Comparison of ENCODE assay signal across 1 cellular context in genomic region chr2:28693223-28693622, GRCh38.
TF ChIP-seq lines count a peak whose summit lies in the region.

No MANE protein-coding gene starts in this region.

TF ChIP-seq in HepG2, 621 proteins besides CTCF, POLR2A, EP300 and RAD21 (continued from another document):
- TF ChIP-seq, protein P1, sequence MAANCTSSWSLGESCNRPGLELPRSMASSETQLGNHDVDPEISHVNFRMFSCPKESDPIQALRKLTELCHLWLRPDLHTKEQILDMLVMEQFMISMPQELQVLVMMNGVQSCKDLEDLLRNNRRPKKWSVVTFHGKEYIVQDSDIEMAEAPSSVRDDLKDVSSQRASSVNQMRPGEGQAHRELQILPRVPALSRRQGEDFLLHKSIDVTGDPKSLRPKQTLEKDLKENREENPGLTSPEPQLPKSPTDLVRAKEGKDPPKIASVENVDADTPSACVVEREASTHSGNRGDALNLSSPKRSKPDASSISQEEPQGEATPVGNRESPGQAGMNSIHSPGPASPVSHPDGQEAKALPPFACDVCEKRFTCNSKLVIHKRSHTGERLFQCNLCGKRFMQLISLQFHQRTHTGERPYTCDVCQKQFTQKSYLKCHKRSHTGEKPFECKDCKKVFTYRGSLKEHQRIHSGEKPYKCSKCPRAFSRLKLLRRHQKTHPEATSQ (CRISPR knock-in tag; IDR thresholded peaks at IDR 0.05; ENCODE audit: borderline replicate concordance): no peak
- no peak for TF ChIP-seq ZSCAN30 (CRISPR knock-in tag; IDR thresholded peaks at IDR 0.05)
- TF ChIP-seq, protein P2, sequence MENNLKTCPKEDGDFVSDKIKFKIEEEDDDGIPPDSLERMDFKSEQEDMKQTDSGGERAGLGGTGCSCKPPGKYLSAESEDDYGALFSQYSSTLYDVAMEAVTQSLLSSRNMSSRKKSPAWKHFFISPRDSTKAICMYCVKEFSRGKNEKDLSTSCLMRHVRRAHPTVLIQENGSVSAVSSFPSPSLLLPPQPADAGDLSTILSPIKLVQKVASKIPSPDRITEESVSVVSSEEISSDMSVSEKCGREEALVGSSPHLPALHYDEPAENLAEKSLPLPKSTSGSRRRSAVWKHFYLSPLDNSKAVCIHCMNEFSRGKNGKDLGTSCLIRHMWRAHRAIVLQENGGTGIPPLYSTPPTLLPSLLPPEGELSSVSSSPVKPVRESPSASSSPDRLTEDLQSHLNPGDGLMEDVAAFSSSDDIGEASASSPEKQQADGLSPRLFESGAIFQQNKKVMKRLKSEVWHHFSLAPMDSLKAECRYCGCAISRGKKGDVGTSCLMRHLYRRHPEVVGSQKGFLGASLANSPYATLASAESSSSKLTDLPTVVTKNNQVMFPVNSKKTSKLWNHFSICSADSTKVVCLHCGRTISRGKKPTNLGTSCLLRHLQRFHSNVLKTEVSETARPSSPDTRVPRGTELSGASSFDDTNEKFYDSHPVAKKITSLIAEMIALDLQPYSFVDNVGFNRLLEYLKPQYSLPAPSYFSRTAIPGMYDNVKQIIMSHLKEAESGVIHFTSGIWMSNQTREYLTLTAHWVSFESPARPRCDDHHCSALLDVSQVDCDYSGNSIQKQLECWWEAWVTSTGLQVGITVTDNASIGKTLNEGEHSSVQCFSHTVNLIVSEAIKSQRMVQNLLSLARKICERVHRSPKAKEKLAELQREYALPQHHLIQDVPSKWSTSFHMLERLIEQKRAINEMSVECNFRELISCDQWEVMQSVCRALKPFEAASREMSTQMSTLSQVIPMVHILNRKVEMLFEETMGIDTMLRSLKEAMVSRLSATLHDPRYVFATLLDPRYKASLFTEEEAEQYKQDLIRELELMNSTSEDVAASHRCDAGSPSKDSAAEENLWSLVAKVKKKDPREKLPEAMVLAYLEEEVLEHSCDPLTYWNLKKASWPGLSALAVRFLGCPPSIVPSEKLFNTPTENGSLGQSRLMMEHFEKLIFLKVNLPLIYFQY (CRISPR knock-in tag; IDR thresholded peaks at IDR 0.05; ENCODE audit: borderline replicate concordance): no peak
- TF ChIP-seq, protein P3, sequence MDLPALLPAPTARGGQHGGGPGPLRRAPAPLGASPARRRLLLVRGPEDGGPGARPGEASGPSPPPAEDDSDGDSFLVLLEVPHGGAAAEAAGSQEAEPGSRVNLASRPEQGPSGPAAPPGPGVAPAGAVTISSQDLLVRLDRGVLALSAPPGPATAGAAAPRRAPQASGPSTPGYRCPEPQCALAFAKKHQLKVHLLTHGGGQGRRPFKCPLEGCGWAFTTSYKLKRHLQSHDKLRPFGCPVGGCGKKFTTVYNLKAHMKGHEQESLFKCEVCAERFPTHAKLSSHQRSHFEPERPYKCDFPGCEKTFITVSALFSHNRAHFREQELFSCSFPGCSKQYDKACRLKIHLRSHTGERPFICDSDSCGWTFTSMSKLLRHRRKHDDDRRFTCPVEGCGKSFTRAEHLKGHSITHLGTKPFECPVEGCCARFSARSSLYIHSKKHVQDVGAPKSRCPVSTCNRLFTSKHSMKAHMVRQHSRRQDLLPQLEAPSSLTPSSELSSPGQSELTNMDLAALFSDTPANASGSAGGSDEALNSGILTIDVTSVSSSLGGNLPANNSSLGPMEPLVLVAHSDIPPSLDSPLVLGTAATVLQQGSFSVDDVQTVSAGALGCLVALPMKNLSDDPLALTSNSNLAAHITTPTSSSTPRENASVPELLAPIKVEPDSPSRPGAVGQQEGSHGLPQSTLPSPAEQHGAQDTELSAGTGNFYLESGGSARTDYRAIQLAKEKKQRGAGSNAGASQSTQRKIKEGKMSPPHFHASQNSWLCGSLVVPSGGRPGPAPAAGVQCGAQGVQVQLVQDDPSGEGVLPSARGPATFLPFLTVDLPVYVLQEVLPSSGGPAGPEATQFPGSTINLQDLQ (CRISPR knock-in tag; IDR thresholded peaks at IDR 0.05): no peak
- no peak for TF ChIP-seq KDM4B (CRISPR knock-in tag; IDR thresholded peaks at IDR 0.05)
- no peak for TF ChIP-seq ZNF737 (CRISPR knock-in tag; IDR thresholded peaks at IDR 0.05; ENCODE audit: borderline replicate concordance)
- TF ChIP-seq ZNF451 (CRISPR knock-in tag; IDR thresholded peaks at IDR 0.05): no peak
- no peak for TF ChIP-seq CEBPG (CRISPR knock-in tag; IDR thresholded peaks at IDR 0.05)
- TF ChIP-seq, protein P4, sequence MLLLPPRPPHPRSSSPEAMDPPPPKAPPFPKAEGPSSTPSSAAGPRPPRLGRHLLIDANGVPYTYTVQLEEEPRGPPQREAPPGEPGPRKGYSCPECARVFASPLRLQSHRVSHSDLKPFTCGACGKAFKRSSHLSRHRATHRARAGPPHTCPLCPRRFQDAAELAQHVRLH (CRISPR knock-in tag; IDR thresholded peaks at IDR 0.05; ENCODE audit: borderline replicate concordance, low read depth): no peak
- TF ChIP-seq ZBTB33 (CRISPR knock-in tag; IDR thresholded peaks at IDR 0.05): no peak
- no peak for TF ChIP-seq SRSF4 (IDR thresholded peaks at IDR 0.05; ENCODE audit: low read depth, low read length, poor library complexity, severe bottlenecking)
- TF ChIP-seq NONO (IDR thresholded peaks at IDR 0.05): no peak
- TF ChIP-seq NONO (CRISPR knock-in tag; conservative IDR thresholded peaks at IDR 0.05): no peak
- TF ChIP-seq, protein P5, sequence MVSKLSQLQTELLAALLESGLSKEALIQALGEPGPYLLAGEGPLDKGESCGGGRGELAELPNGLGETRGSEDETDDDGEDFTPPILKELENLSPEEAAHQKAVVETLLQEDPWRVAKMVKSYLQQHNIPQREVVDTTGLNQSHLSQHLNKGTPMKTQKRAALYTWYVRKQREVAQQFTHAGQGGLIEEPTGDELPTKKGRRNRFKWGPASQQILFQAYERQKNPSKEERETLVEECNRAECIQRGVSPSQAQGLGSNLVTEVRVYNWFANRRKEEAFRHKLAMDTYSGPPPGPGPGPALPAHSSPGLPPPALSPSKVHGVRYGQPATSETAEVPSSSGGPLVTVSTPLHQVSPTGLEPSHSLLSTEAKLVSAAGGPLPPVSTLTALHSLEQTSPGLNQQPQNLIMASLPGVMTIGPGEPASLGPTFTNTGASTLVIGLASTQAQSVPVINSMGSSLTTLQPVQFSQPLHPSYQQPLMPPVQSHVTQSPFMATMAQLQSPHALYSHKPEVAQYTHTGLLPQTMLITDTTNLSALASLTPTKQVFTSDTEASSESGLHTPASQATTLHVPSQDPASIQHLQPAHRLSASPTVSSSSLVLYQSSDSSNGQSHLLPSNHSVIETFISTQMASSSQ (IDR thresholded peaks at IDR 0.05; ENCODE audit: low read depth): no peak
- TF ChIP-seq, protein P5 (CRISPR knock-in tag; IDR thresholded peaks at IDR 0.05; ENCODE audit: borderline replicate concordance): no peak
- no peak for TF ChIP-seq CERS6 (CRISPR knock-in tag; IDR thresholded peaks at IDR 0.05)
- no peak for TF ChIP-seq GATA4 (IDR thresholded peaks at IDR 0.05; ENCODE audit: borderline replicate concordance, low read depth)
- no peak for TF ChIP-seq HCFC1 (IDR thresholded peaks at IDR 0.05; ENCODE audit: low read depth, low read length)
- TF ChIP-seq HOXA3 (CRISPR knock-in tag; IDR thresholded peaks at IDR 0.05): no peak
TF ChIP-seq in HepG2: peak in this region for 0.
